Comparison of ENCODE assay signal across 8 cellular contexts in genomic region chr4:51895816-51896408, GRCh38. TPM values are rescaled to one million over a fixed set of nuclear protein-coding genes. Genes with fewer than 3 reads are reported as not detected.
DNase-seq lines count a peak whose midpoint lies in the region; ATAC-seq, FAIRE-seq and TF ChIP-seq lines count a peak whose summit lies in the region.

No MANE protein-coding gene starts in this region.

- BruUV-seq in GM12878 (replicated peaks; lab: Mats Ljungman, UMichigan), result no TSS peak

- SMC1A ChIA-PET in GM12878 (lab: Charles Lee; ENCODE audit: uncharacterized antibody, unreplicated experiment), result interaction anchor here (0.8 to 3.7 kb wide), 7 partner anchors 10 to 127 kb away, joined by 3 to 19 read pairs (median 4); no protein-coding TSS in a partner anchor

- no peaks in the 10 kb centered on the region for H3K79me2 ChIP-seq in GM12878 (ENCODE audit: control insufficient read depth, insufficient read depth, low read length)

- H3K4me3 Mint-ChIP-seq in T-helper 2 cell treated with Interferon-gamma antibody and Interleukin-4, amounts not matched to agents 5 μg/mL and 100 μg/mL, for 36 hours, result no peak overlapping the region

- H3K36me3 ChIP-seq in GM12878 (ENCODE audit: control insufficient read depth in 2 of 2, insufficient read depth in 2 of 2, low read length in 1 of 2), result peaks cover 1 to 4% of the 10 kb centered on the region in 2 experiments; a peak in 3 of 4 replicates

- H3K36me3 Mint-ChIP-seq in T-helper 2 cell treated with Interferon-gamma antibody and Interleukin-4, amounts not matched to agents 5 μg/mL and 100 μg/mL, for 36 hours (ENCODE audit: low read depth), result peaks cover 2% of the 10 kb centered on the region

- H3K4me1 ChIP-seq in GM12878 (ENCODE audit: control insufficient read depth, insufficient read depth, low read length), result peaks cover 10% of the 10 kb centered on the region; the same call in 1 of the 2 replicates

- H2AFZ ChIP-seq in GM12878 (ENCODE audit: control insufficient read depth, low read depth, low read length), result peak overlapping the region; percentile 37

- H3K27ac Mint-ChIP-seq in T-helper 2 cell treated with Interferon-gamma antibody and Interleukin-4, amounts not matched to agents 5 μg/mL and 100 μg/mL, for 36 hours, result peak overlapping the region; percentile 54

- RAD21 ChIA-PET in GM12878 (lab: Charles Lee; ENCODE audit: unreplicated experiment), result no interaction called here

- peaks cover 11% of the 10 kb centered on the region for H3K4me1 Mint-ChIP-seq in T-helper 2 cell treated with Interferon-gamma antibody and Interleukin-4, amounts not matched to agents 5 μg/mL and 100 μg/mL, for 36 hours (ENCODE audit: low read depth)

- 26% methylated on average over 2 of the region's 2 CpGs for WGBS in GM12878 (ENCODE audit: insufficient coverage, insufficient replicate concordance, low lambda C conversion rate, missing lambda C conversion rate)

- H3K9ac ChIP-seq in GM12878 (ENCODE audit: control insufficient read depth, insufficient read depth, low read length), result no peak overlapping the region

- CTCF ChIA-PET in GM12878 (lab: Yijun Ruan, JAX), result interaction anchor here (0.7 to 2.7 kb wide), 25 partner anchors 8 to 278 kb away, joined by 3 to 27 read pairs (median 4); partner anchors contain the start of genes DCUN1D4 and SPATA18

- H3K27ac ChIP-seq in GM12878 (ENCODE audit: control insufficient read depth, insufficient read depth), result peak overlapping the region; percentile 66

- no peak overlapping the region for H3K4me2 ChIP-seq in GM12878 (ENCODE audit: control insufficient read depth, insufficient read depth)

- no peaks in the 10 kb centered on the region for H4K20me1 ChIP-seq in GM12878 (ENCODE audit: control insufficient read depth, insufficient read depth)

- in situ Hi-C loops in GM12878 (cut with MboI), result no loop called here

- H3K4me3 ChIP-seq in GM12878, result no peak overlapping the region

- peak; percentile 66 for TF ChIP-seq RAD21 in GM12878 (IDR thresholded peaks at IDR 0.05; ENCODE audit: insufficient read depth, low read depth, low read length)

- peak; percentile 80 for FAIRE-seq in GM12878 (lab: Jason Lieb, UNC)

- intact Hi-C loops in Right ventricle myocardium inferior (cut with DNase I), result no loop called here
- intact Hi-C loops in cardiac septum (cut with DNase I), result loop anchor here (10.0 kb wide), 1 partner anchor 129 kb away; the partner anchor contains the start of gene LRRC66
- intact Hi-C loops in GM12878 (cut with micrococcal nuclease; ENCODE audit: unreplicated experiment), result loop anchor here (1.0 kb wide), 1 partner anchor 130 kb away; no protein-coding TSS in a partner anchor

- no peaks in the 10 kb centered on the region for H3K27me3 ChIP-seq in GM12878 (replicated peaks in 1 of 2; ENCODE audit: control insufficient read depth in 2 of 2, insufficient read depth in 2 of 2, low read length in 1 of 2)

- TF ChIP-seq POLR2A in GM12878 (IDR thresholded peaks at IDR 0.05; ENCODE audit: low read depth, low read length), result no peak

- H3K9me3 ChIP-seq in GM12878 (replicated peaks; ENCODE audit: control insufficient read depth, insufficient read depth, low read length), result no peaks in the 10 kb centered on the region

- DNase-seq in Right ventricle myocardium inferior (ENCODE audit: missing footprints), result no peak
- DNase-seq in cardiac septum (ENCODE audit: low spot score), result no peak
- DNase-seq in NCI-H1048 (lab: John Stamatoyannopoulos, UW), result peak; percentile 26
- peak; percentile 47 for DNase-seq in T-helper 2 cell treated with Interferon-gamma antibody and Interleukin-4, amounts not matched to agents 5 μg/mL and 100 μg/mL, for 36 hours (ENCODE audit: low spot score)
- peak; percentile 34 for DNase-seq in GM12878 (ENCODE audit: low read depth, low spot score)
- peak; percentile 85 for DNase-seq in iPS-NIHi7 (ENCODE audit: extremely low spot score)
- DNase-seq in stimulated activated CD4-positive, alpha-beta T cell treated with anti-CD3 and anti-CD28 coated beads, Interleukin-15, amount 100 ng/mL, for 48 hours (ENCODE audit: low read depth in 2 of 2), result peak; percentile 22 to 31

- H3K9me3 Mint-ChIP-seq in T-helper 2 cell treated with Interferon-gamma antibody and Interleukin-4, amounts not matched to agents 5 μg/mL and 100 μg/mL, for 36 hours, result no peaks in the 10 kb centered on the region

- ATAC-seq in Right ventricle myocardium inferior (peak; percentile 96), HG02759 (IDR thresholded peaks at IDR 0.05; ENCODE audit: unreplicated experiment) (peak; percentile 97), GM12878 (peak; percentile 100)

- TF ChIP-seq EP300 in GM12878 (IDR thresholded peaks at IDR 0.05; ENCODE audit: borderline replicate concordance in 1 of 2, control insufficient read depth in 1 of 2, low read depth in 2 of 2, low read length in 2 of 2), result no peak

- TF ChIP-seq CTCF in GM12878 (IDR thresholded peaks at IDR 0.05 in 2 of 3, conservative IDR thresholded peaks at IDR 0.05 in 1 of 3; ENCODE audit: control insufficient read depth in 2 of 3, extremely low read depth in 1 of 3, insufficient read depth in 1 of 3, low read depth in 3 of 3, low read length in 3 of 3), result peak; percentile 82 to 88 (median 87)

- POLR2A ChIA-PET in GM12878 (lab: Charles Lee), result interaction anchor here (1.3 kb wide), 1 partner anchor 11 kb away, joined by 3 read pairs; no protein-coding TSS in a partner anchor

- H3K27me3 Mint-ChIP-seq in T-helper 2 cell treated with Interferon-gamma antibody and Interleukin-4, amounts not matched to agents 5 μg/mL and 100 μg/mL, for 36 hours (ENCODE audit: low read depth), result no peaks in the 10 kb centered on the region

TF ChIP-seq in GM12878, 131 proteins besides CTCF, POLR2A, EP300 and RAD21 (continues in another document):
- TF ChIP-seq SMC3 (IDR thresholded peaks at IDR 0.05; ENCODE audit: borderline replicate concordance, low read length) (peak; percentile 62; the same call in 1 of the 2 replicates), BACH1 (IDR thresholded peaks at IDR 0.05; ENCODE audit: borderline replicate concordance) (peak; percentile 43; the same call in 1 of the 2 replicates), PAX5 (IDR thresholded peaks at IDR 0.05; ENCODE audit: borderline replicate concordance, low read depth, low read length) (no peak), SMARCA5 (IDR thresholded peaks at IDR 0.05) (peak; percentile 39; the same call in 1 of the 2 replicates), ATF3 (IDR thresholded peaks at IDR 0.05; ENCODE audit: borderline replicate concordance, extremely low read depth, low read depth, low read length) (peak; percentile 17; the same call in 1 of the 2 replicates), ZNF384 (IDR thresholded peaks at IDR 0.05; ENCODE audit: borderline replicate concordance, low read depth, low read length) (no peak; the same call in 1 of the 2 replicates), YY1 (IDR thresholded peaks at IDR 0.05; ENCODE audit: low read depth, low read length) (peak; percentile 63), SMAD5 (IDR thresholded peaks at IDR 0.05; ENCODE audit: low read depth) (no peak)
- TF ChIP-seq, protein P1, sequence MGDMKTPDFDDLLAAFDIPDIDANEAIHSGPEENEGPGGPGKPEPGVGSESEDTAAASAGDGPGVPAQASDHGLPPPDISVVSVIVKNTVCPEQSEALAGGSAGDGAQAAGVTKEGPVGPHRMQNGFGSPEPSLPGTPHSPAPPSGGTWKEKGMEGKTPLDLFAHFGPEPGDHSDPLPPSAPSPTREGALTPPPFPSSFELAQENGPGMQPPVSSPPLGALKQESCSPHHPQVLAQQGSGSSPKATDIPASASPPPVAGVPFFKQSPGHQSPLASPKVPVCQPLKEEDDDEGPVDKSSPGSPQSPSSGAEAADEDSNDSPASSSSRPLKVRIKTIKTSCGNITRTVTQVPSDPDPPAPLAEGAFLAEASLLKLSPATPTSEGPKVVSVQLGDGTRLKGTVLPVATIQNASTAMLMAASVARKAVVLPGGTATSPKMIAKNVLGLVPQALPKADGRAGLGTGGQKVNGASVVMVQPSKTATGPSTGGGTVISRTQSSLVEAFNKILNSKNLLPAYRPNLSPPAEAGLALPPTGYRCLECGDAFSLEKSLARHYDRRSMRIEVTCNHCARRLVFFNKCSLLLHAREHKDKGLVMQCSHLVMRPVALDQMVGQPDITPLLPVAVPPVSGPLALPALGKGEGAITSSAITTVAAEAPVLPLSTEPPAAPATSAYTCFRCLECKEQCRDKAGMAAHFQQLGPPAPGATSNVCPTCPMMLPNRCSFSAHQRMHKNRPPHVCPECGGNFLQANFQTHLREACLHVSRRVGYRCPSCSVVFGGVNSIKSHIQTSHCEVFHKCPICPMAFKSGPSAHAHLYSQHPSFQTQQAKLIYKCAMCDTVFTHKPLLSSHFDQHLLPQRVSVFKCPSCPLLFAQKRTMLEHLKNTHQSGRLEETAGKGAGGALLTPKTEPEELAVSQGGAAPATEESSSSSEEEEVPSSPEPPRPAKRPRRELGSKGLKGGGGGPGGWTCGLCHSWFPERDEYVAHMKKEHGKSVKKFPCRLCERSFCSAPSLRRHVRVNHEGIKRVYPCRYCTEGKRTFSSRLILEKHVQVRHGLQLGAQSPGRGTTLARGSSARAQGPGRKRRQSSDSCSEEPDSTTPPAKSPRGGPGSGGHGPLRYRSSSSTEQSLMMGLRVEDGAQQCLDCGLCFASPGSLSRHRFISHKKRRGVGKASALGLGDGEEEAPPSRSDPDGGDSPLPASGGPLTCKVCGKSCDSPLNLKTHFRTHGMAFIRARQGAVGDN (IDR thresholded peaks at IDR 0.05), result no peak

RNA-seq across cellular contexts. Expression of gene DCUN1D4, which starts 53.0 kb away (rescaled TPM):
- total RNA-seq in Right ventricle myocardium inferior, result 38.7 TPM
- 46.0 TPM for total RNA-seq in cardiac septum
- total RNA-seq in GM12878 (2013; cell fraction: nucleolus; rRNA removed), result 85.1 and 104 TPM in 2 replicates
- 8.9 and 11.7 TPM in 2 replicates for total RNA-seq in GM12878 (2014; rRNA removed)
- 15.7 and 16.0 TPM in 2 replicates for total RNA-seq in GM12878 (2014; rRNA removed; fragmentation: Illumina TruSeq; extraction: Trizol)
- 20.8 and 22.1 TPM in 2 replicates for total RNA-seq in GM12878 (2021)
- polyA plus RNA-seq in GM12878 (2011; ENCODE audit: low read depth), result 11.4 TPM
- polyA plus RNA-seq in GM12878 (2011; rRNA removed), result 62.6 and 82.7 TPM in 2 replicates
- polyA plus RNA-seq in GM12878 (2011; cell fraction: cytosol; rRNA removed), result 35.5 and 37.3 TPM in 2 replicates
- polyA plus RNA-seq in GM12878 (2011; cell fraction: nucleus; rRNA removed), result 125 and 186 TPM in 2 replicates
- polyA plus RNA-seq in GM12878 (2012), result 9.2 and 18.3 TPM in 2 replicates
- 16.7 and 16.8 TPM in 2 replicates for polyA plus RNA-seq in GM12878 (2014; fragmentation: Illumina TruSeq; extraction: Trizol)
- polyA plus RNA-seq in GM12878 (2014; fragmentation: Nextera tagmentation; extraction: Ambion mirVana), result 10 to 100 TPM in 1 of 2 experiments, 1 to 10 TPM in 1; 7.1 to 12.0 TPM
- 16.9 and 18.4 TPM in 2 replicates for polyA plus RNA-seq in GM12878 (2014; rRNA removed)
- 10 to 100 TPM; 19.2 to 20.6 TPM for polyA plus RNA-seq in GM12878 (2016; fragmentation: Nextera tagmentation; extraction: Ambion mirVana)
- polyA minus RNA-seq in GM12878 (2011; rRNA and poly(A)+ RNA removed), result 91.8 and 104 TPM in 2 replicates
- 19.2 and 20.5 TPM in 2 replicates for polyA minus RNA-seq in GM12878 (2011; cell fraction: cytosol; rRNA and poly(A)+ RNA removed)
- 60.2 and 75.0 TPM in 2 replicates for polyA minus RNA-seq in GM12878 (2011; cell fraction: nucleus; rRNA and poly(A)+ RNA removed)

Comparison
In these comparisons a context has a peak if more than half of its experiments do, and no peak if none do; other contexts are left out.
1. DNase-seq: peak in NCI-H1048 (single experiment), T-helper 2 cell treated with Interferon-gamma antibody and Interleukin-4, amounts not matched to agents 5 μg/mL and 100 μg/mL, for 36 hours (single experiment), GM12878 (single experiment), iPS-NIHi7 (single experiment) and stimulated activated CD4-positive, alpha-beta T cell treated with anti-CD3 and anti-CD28 coated beads, Interleukin-15, amount 100 ng/mL, for 48 hours (2 of 2); none in Right ventricle myocardium inferior (single experiment) and cardiac septum (single experiment).
2. Peak in every context shown above with its lines, with median percentiles within 50 percentile points of each other: ATAC-seq.